8 cellular contexts compared by ENCODE assay signal in genomic region chr7:127651556-127652332, GRCh38. TPM values are rescaled to one million over a fixed set of nuclear protein-coding genes. Genes with fewer than 3 reads are reported as not detected.
A peak's percentile ranks its signal among the peaks of the same experiment; 100 is the strongest.
DNase-seq lines count a peak whose midpoint lies in the region; ATAC-seq and TF ChIP-seq lines count a peak whose summit lies in the region.

TSS of gene SND1 (plus strand) at chr7:127652194. CDS start at chr7:127652374, 180 bp downstream.

- peak within 1 kb of the TSS; percentile 92 for H3K27ac ChIP-seq in caudate nucleus (ENCODE audit: low read depth, low read length)

- H3K36me3 Mint-ChIP-seq in activated B cell treated with CpG ODN at 0.5 μM for 24 hours (ENCODE audit: low read depth): peaks cover 25% of the 10 kb centered on the region

- CTCF ChIA-PET in activated B cell treated with CpG ODN at 0.5 μM for 24 hours (lab: Charles Lee): no interaction called here

- no peaks in the 10 kb centered on the region for H3K27me3 Mint-ChIP-seq in activated B cell treated with CpG ODN at 0.5 μM for 24 hours

- peak; percentile 98 for DNase-seq in AG08395 (ENCODE audit: low spot score)
- DNase-seq in NCI-H345 (lab: John Stamatoyannopoulos, UW): peak; percentile 99
- peak; percentile 93 for DNase-seq in activated B cell treated with CpG ODN at 0.5 μM for 24 hours
- peak; percentile 62 to 100 (median 98) for DNase-seq in caudate nucleus (lab: John Stamatoyannopoulos, UW)
- DNase-seq in iPS-NIHi7 (ENCODE audit: extremely low spot score): peak; percentile 97
- DNase-seq in smooth muscle cell of the brain vasculature (ENCODE audit: low read depth, low spot score): peak; percentile 98

- peak; percentile 93 for TF ChIP-seq POLR2A in GM18951 (IDR thresholded peaks at IDR 0.05; ENCODE audit: extremely low read depth, insufficient read depth, insufficient read length)

- in situ Hi-C loops in GM18951 (cut with MboI; ENCODE audit: low sequenced_read_pairs, unreplicated experiment): no loop called here

- no peaks in the 10 kb centered on the region for H3K9me3 Mint-ChIP-seq in activated B cell treated with CpG ODN at 0.5 μM for 24 hours

- ATAC-seq in HG03196 (IDR thresholded peaks at IDR 0.05; ENCODE audit: unreplicated experiment): peak; percentile 98
- peak; percentile 92 for ATAC-seq in activated B cell treated with CpG ODN at 0.5 μM for 24 hours (ENCODE audit: low read depth)

- TF ChIP-seq CTCF in activated B cell treated with CpG ODN at 0.5 μM for 24 hours (IDR thresholded peaks at IDR 0.05): no peak

- intact Hi-C loops in activated B cell treated with CpG ODN at 0.5 μM for 24 hours (cut with micrococcal nuclease): loop anchor here (1.0 to 5.0 kb wide), 7 partner anchors 34 to 806 kb away; partner anchors contain the start of genes ARF5, GCC1, GRM8 and HILPDA

- peaks cover 49% of the 10 kb centered on the region for H3K4me1 Mint-ChIP-seq in activated B cell treated with CpG ODN at 0.5 μM for 24 hours

- peak within 1 kb of the TSS; percentile 97 for H3K27ac Mint-ChIP-seq in activated B cell treated with CpG ODN at 0.5 μM for 24 hours

- POLR2A ChIA-PET in activated B cell treated with CpG ODN at 0.5 μM for 24 hours (lab: Charles Lee): interaction anchor here (0.7 to 1.7 kb wide), 5 partner anchors 14 to 518 kb away, joined by 3 to 14 read pairs (median 8); partner anchors contain the start of genes ARF5, GCC1 and ZNF800

- H3K4me3 Mint-ChIP-seq in activated B cell treated with CpG ODN at 0.5 μM for 24 hours: no peak within 1 kb of the TSS

RNA-seq across cellular contexts. Expression of gene SND1, which starts in this region (rescaled TPM):
- total RNA-seq in activated B cell treated with CpG ODN at 0.5 μM for 24 hours: 204 and 215 TPM in 2 replicates

Comparison
In these comparisons a context has a peak if more than half of its experiments do, and no peak if none do; other contexts are left out.
1. Peak in every context shown above with its lines: DNase-seq, ATAC-seq and H3K27ac ChIP-seq.